8 cellular contexts compared by ENCODE assay signal in genomic region chr2:87634106-87634505, GRCh38.
A peak's percentile ranks its signal among the peaks of the same experiment; 100 is the strongest.
DNase-seq lines count a peak whose midpoint lies in the region; ATAC-seq, FAIRE-seq and TF ChIP-seq lines count a peak whose summit lies in the region.
"Not testable (repeated sequence)": the region's sequence is repeated elsewhere in the genome, so short reads cannot be mapped to it uniquely, and the experiment has no call there.

No MANE protein-coding gene starts in this region.

- WGBS in GM12878 (ENCODE audit: insufficient coverage, insufficient replicate concordance, low lambda C conversion rate, missing lambda C conversion rate), result 50% methylated on average over 6 of the region's 7 CpGs

- not testable (repeated sequence) for H3K4me3 Mint-ChIP-seq in HFFc6; activated CD8-positive, alpha-beta T cell treated with anti-CD3 and anti-CD28 coated beads, Interleukin-2, amount 10 ng/mL, durations not matched to agents 7 days and 5 days; activated T-helper 1 cell treated with anti-CD3 and anti-CD28 coated beads, Interleukin-12 subunit alpha, Interleukin-12 subunit beta, Interleukin-2, Interleukin-4 antibody, amounts not matched to agents 30 ng/mL and 10 ng/mL and 1 ng/mL, durations not matched to agents 14 hours and 24 hours and 36 hours
- H3K4me3 Mint-ChIP-seq in activated naive CD4-positive, alpha-beta T cell treated with anti-CD3 and anti-CD28 coated beads, Interleukin-2, amount 50 U/mL, for 24 hours, result peak overlapping the region; percentile 23
- peak overlapping the region; percentile 30 for H3K4me3 Mint-ChIP-seq in stimulated activated naive CD8-positive, alpha-beta T cell treated with anti-CD3 and anti-CD28 coated beads, Interleukin-15, Interleukin-2, amounts not matched to agents 100 ng/mL and 50 ng/mL, for 24 hours

- not testable (repeated sequence) for BruUV-seq in GM12878 (replicated peaks; lab: Mats Ljungman, UMichigan)

- not testable (repeated sequence) for H3K4me1 ChIP-seq in GM12878 (ENCODE audit: control insufficient read depth, insufficient read depth, low read length)

- not testable (repeated sequence) for TF ChIP-seq POLR2A in GM12878 (IDR thresholded peaks at IDR 0.05; ENCODE audit: low read depth, low read length)

- SMC1A ChIA-PET in GM12878 (lab: Charles Lee; ENCODE audit: uncharacterized antibody, unreplicated experiment), result not testable (repeated sequence)

- not testable (repeated sequence) for TF ChIP-seq RAD21 in GM12878 (IDR thresholded peaks at IDR 0.05; ENCODE audit: insufficient read depth, low read depth, low read length)

- DNase-seq in HFFc6; activated CD8-positive, alpha-beta T cell treated with anti-CD3 and anti-CD28 coated beads, Interleukin-2, amount 10 ng/mL, durations not matched to agents 7 days and 5 days; activated T-helper 1 cell treated with anti-CD3 and anti-CD28 coated beads, Interleukin-12 subunit alpha, Interleukin-12 subunit beta, Interleukin-2, Interleukin-4 antibody, amounts not matched to agents 30 ng/mL and 10 ng/mL and 1 ng/mL, durations not matched to agents 14 hours and 24 hours and 36 hours (ENCODE audit: low spot score); GM12878 (ENCODE audit: low read depth, low spot score): not testable (repeated sequence)
- peak; percentile 40 for DNase-seq in activated CD4-positive, alpha-beta T cell treated with anti-CD3 and anti-CD28 coated beads for 48 hours
- peak; percentile 29 for DNase-seq in stimulated activated CD4-positive, alpha-beta T cell treated with anti-CD3 and anti-CD28 coated beads, Interleukin-4, amount 100 ng/mL, for 24 hours

- H3K9me3 ChIP-seq in GM12878 (replicated peaks; ENCODE audit: control insufficient read depth, insufficient read depth, low read length), result not testable (repeated sequence)

- POLR2A ChIA-PET in activated CD8-positive, alpha-beta T cell treated with anti-CD3 and anti-CD28 coated beads, Interleukin-2, amount 10 ng/mL, durations not matched to agents 7 days and 5 days (lab: Charles Lee); GM12878 (lab: Charles Lee): not testable (repeated sequence)

- H3K4me3 ChIP-seq in GM12878, result not testable (repeated sequence)

- not testable (repeated sequence) for H3K36me3 ChIP-seq in GM12878 (ENCODE audit: control insufficient read depth in 2 of 2, insufficient read depth in 2 of 2, low read length in 1 of 2)

- not testable (repeated sequence) for H3K79me2 ChIP-seq in GM12878 (ENCODE audit: control insufficient read depth, insufficient read depth, low read length)

- not testable (repeated sequence) for TF ChIP-seq EP300 in GM12878 (IDR thresholded peaks at IDR 0.05; ENCODE audit: borderline replicate concordance in 1 of 2, control insufficient read depth in 1 of 2, low read depth in 2 of 2, low read length in 2 of 2)

- RAD21 ChIA-PET in GM12878 (lab: Charles Lee; ENCODE audit: unreplicated experiment), result not testable (repeated sequence)

- H3K9ac ChIP-seq in GM12878 (ENCODE audit: control insufficient read depth, insufficient read depth, low read length), result not testable (repeated sequence)

- not testable (repeated sequence) for H2AFZ ChIP-seq in GM12878 (ENCODE audit: control insufficient read depth, low read depth, low read length)

- peaks cover 11% of the 10 kb centered on the region; the same call in 1 of the 2 replicates for H3K4me1 Mint-ChIP-seq in HFFc6 (ENCODE audit: low read depth)
- H3K4me1 Mint-ChIP-seq in activated CD8-positive, alpha-beta T cell treated with anti-CD3 and anti-CD28 coated beads, Interleukin-2, amount 10 ng/mL, durations not matched to agents 7 days and 5 days (ENCODE audit: low read depth), result peaks cover 17% of the 10 kb centered on the region
- peaks cover 13% of the 10 kb centered on the region for H3K4me1 Mint-ChIP-seq in activated T-helper 1 cell treated with anti-CD3 and anti-CD28 coated beads, Interleukin-12 subunit alpha, Interleukin-12 subunit beta, Interleukin-2, Interleukin-4 antibody, amounts not matched to agents 30 ng/mL and 10 ng/mL and 1 ng/mL, durations not matched to agents 14 hours and 24 hours and 36 hours (ENCODE audit: low read depth)
- peaks cover 19% of the 10 kb centered on the region for H3K4me1 Mint-ChIP-seq in activated naive CD4-positive, alpha-beta T cell treated with anti-CD3 and anti-CD28 coated beads, Interleukin-2, amount 50 U/mL, for 24 hours
- H3K4me1 Mint-ChIP-seq in stimulated activated naive CD8-positive, alpha-beta T cell treated with anti-CD3 and anti-CD28 coated beads, Interleukin-15, Interleukin-2, amounts not matched to agents 100 ng/mL and 50 ng/mL, for 24 hours (ENCODE audit: low read depth), result peaks cover 44% of the 10 kb centered on the region

- TF ChIP-seq CTCF in HFFc6 (IDR thresholded peaks at IDR 0.05); GM12878 (IDR thresholded peaks at IDR 0.05 in 2 of 3, conservative IDR thresholded peaks at IDR 0.05 in 1 of 3; ENCODE audit: control insufficient read depth in 2 of 3, extremely low read depth in 1 of 3, insufficient read depth in 1 of 3, low read depth in 3 of 3, low read length in 3 of 3): not testable (repeated sequence)

- H3K9me3 Mint-ChIP-seq in HFFc6; activated CD8-positive, alpha-beta T cell treated with anti-CD3 and anti-CD28 coated beads, Interleukin-2, amount 10 ng/mL, durations not matched to agents 7 days and 5 days (ENCODE audit: insufficient read depth); activated T-helper 1 cell treated with anti-CD3 and anti-CD28 coated beads, Interleukin-12 subunit alpha, Interleukin-12 subunit beta, Interleukin-2, Interleukin-4 antibody, amounts not matched to agents 30 ng/mL and 10 ng/mL and 1 ng/mL, durations not matched to agents 14 hours and 24 hours and 36 hours; activated naive CD4-positive, alpha-beta T cell treated with anti-CD3 and anti-CD28 coated beads, Interleukin-2, amount 50 U/mL, for 24 hours; stimulated activated naive CD8-positive, alpha-beta T cell treated with anti-CD3 and anti-CD28 coated beads, Interleukin-15, Interleukin-2, amounts not matched to agents 100 ng/mL and 50 ng/mL, for 24 hours: not testable (repeated sequence)

- H3K27ac Mint-ChIP-seq in HFFc6, result peak overlapping the region; percentile 53; the same call in 1 of the 2 replicates
- peak overlapping the region; percentile 68 for H3K27ac Mint-ChIP-seq in activated CD8-positive, alpha-beta T cell treated with anti-CD3 and anti-CD28 coated beads, Interleukin-2, amount 10 ng/mL, durations not matched to agents 7 days and 5 days
- peak overlapping the region; percentile 90 for H3K27ac Mint-ChIP-seq in activated T-helper 1 cell treated with anti-CD3 and anti-CD28 coated beads, Interleukin-12 subunit alpha, Interleukin-12 subunit beta, Interleukin-2, Interleukin-4 antibody, amounts not matched to agents 30 ng/mL and 10 ng/mL and 1 ng/mL, durations not matched to agents 14 hours and 24 hours and 36 hours
- H3K27ac Mint-ChIP-seq in activated naive CD4-positive, alpha-beta T cell treated with anti-CD3 and anti-CD28 coated beads, Interleukin-2, amount 50 U/mL, for 24 hours, result peak overlapping the region; percentile 74
- H3K27ac Mint-ChIP-seq in stimulated activated naive CD8-positive, alpha-beta T cell treated with anti-CD3 and anti-CD28 coated beads, Interleukin-15, Interleukin-2, amounts not matched to agents 100 ng/mL and 50 ng/mL, for 24 hours, result peak overlapping the region; percentile 98

- in situ Hi-C loops in GM12878 (cut with MboI), result not testable (repeated sequence)

- H3K27me3 ChIP-seq in GM12878 (replicated peaks in 1 of 2; ENCODE audit: control insufficient read depth in 2 of 2, insufficient read depth in 2 of 2, low read length in 1 of 2), result not testable (repeated sequence)

- H3K27me3 Mint-ChIP-seq in HFFc6 (ENCODE audit: insufficient read depth); activated CD8-positive, alpha-beta T cell treated with anti-CD3 and anti-CD28 coated beads, Interleukin-2, amount 10 ng/mL, durations not matched to agents 7 days and 5 days (ENCODE audit: low read depth); activated T-helper 1 cell treated with anti-CD3 and anti-CD28 coated beads, Interleukin-12 subunit alpha, Interleukin-12 subunit beta, Interleukin-2, Interleukin-4 antibody, amounts not matched to agents 30 ng/mL and 10 ng/mL and 1 ng/mL, durations not matched to agents 14 hours and 24 hours and 36 hours (ENCODE audit: insufficient read depth); activated naive CD4-positive, alpha-beta T cell treated with anti-CD3 and anti-CD28 coated beads, Interleukin-2, amount 50 U/mL, for 24 hours; stimulated activated naive CD8-positive, alpha-beta T cell treated with anti-CD3 and anti-CD28 coated beads, Interleukin-15, Interleukin-2, amounts not matched to agents 100 ng/mL and 50 ng/mL, for 24 hours: not testable (repeated sequence)

- intact Hi-C loops in activated T-helper 1 cell treated with anti-CD3 and anti-CD28 coated beads, Interleukin-12 subunit alpha, Interleukin-12 subunit beta, Interleukin-2, Interleukin-4 antibody, amounts not matched to agents 30 ng/mL and 10 ng/mL and 1 ng/mL, durations not matched to agents 14 hours and 24 hours and 36 hours (cut with micrococcal nuclease); GM12878 (cut with micrococcal nuclease; ENCODE audit: unreplicated experiment): not testable (repeated sequence)

- not testable (repeated sequence) for H4K20me1 ChIP-seq in GM12878 (ENCODE audit: control insufficient read depth, insufficient read depth)

- ATAC-seq in activated CD8-positive, alpha-beta T cell treated with anti-CD3 and anti-CD28 coated beads, Interleukin-2, amount 10 ng/mL, durations not matched to agents 7 days and 5 days, result not testable (repeated sequence)
- peak; percentile 14; the same call in 2 of the 3 replicates for ATAC-seq in GM12878

- H3K4me2 ChIP-seq in GM12878 (ENCODE audit: control insufficient read depth, insufficient read depth), result not testable (repeated sequence)

- not testable (repeated sequence) for H3K36me3 Mint-ChIP-seq in HFFc6 (ENCODE audit: low read depth); activated CD8-positive, alpha-beta T cell treated with anti-CD3 and anti-CD28 coated beads, Interleukin-2, amount 10 ng/mL, durations not matched to agents 7 days and 5 days (ENCODE audit: low read depth); activated T-helper 1 cell treated with anti-CD3 and anti-CD28 coated beads, Interleukin-12 subunit alpha, Interleukin-12 subunit beta, Interleukin-2, Interleukin-4 antibody, amounts not matched to agents 30 ng/mL and 10 ng/mL and 1 ng/mL, durations not matched to agents 14 hours and 24 hours and 36 hours (ENCODE audit: low read depth); activated naive CD4-positive, alpha-beta T cell treated with anti-CD3 and anti-CD28 coated beads, Interleukin-2, amount 50 U/mL, for 24 hours; stimulated activated naive CD8-positive, alpha-beta T cell treated with anti-CD3 and anti-CD28 coated beads, Interleukin-15, Interleukin-2, amounts not matched to agents 100 ng/mL and 50 ng/mL, for 24 hours (ENCODE audit: low read depth)

- not testable (repeated sequence) for FAIRE-seq in GM12878 (lab: Jason Lieb, UNC)

- not testable (repeated sequence) for H3K27ac ChIP-seq in GM12878 (ENCODE audit: control insufficient read depth, insufficient read depth)

- CTCF ChIA-PET in activated CD8-positive, alpha-beta T cell treated with anti-CD3 and anti-CD28 coated beads, Interleukin-2, amount 10 ng/mL, durations not matched to agents 7 days and 5 days (lab: Charles Lee); GM12878 (lab: Yijun Ruan, JAX): not testable (repeated sequence)
